ENCODE assay signal across 12 cellular contexts in the genomic region with DNA sequence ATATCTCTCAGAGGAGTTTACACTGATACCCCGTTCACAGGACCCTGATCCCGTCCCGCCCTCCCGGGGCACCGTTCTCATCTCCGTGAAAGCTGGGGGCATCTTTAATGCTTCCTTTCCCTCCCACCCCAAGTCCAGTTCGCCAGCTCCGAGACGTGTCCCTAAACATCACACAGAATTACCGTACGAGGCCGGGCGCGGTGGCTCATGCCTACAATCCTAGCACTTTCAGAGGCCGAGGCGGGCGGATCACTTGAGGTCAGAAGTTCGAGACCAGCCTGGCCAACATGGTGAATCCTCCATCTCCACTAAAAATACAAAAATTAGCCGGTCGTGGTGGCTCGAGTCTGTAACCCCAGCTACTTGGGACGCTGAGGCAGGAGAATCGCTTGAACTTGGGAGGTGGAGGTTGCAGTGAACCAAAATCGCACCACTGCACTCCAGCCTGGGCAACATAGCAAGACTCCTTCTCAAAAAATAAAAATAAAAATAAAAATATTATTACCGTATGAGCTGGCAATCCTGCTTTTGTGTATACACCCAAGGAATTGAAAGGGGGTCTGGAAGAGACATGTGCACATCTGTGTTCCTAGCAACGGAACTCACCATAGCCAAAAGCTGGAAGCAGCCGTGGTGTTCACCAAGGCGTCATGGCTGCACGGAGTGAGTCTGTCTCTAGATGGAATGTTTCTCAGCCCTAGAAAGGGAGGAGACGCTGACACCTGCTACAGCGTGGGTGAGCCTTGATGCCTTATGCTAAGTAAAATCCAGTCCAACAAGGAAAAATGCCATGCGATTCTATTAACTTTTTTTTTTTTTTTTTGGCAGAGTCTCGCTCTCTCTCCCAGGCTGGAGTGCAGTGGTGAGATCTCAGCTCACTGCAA. TPM values are rescaled to one million over a fixed set of nuclear protein-coding genes. Genes with fewer than 3 reads are reported as not detected.
A peak's percentile ranks its signal among the peaks of the same experiment; 100 is the strongest.
DNase-seq lines count a peak whose midpoint lies in the region; ATAC-seq and TF ChIP-seq lines count a peak whose summit lies in the region.
"Had no signal": no experiment of that assay in that cellular context is flagged by ENCODE, and none has a peak within 500 bp of the region (broad histone marks: within the 10 kb centered on the region; RNA-seq: fewer than 3 reads in every experiment).

No MANE protein-coding gene starts in this region.

- H3K4me1 Mint-ChIP-seq in dendritic cell treated with granulocyte-macrophage colony-stimulating factor and Interleukin-4, amounts not matched to agents 40 ng/mL and 50 ng/mL, for 4 days (ENCODE audit: low read depth) = peaks cover 24% of the 10 kb centered on the region
- peaks cover 2% of the 10 kb centered on the region for H3K4me1 Mint-ChIP-seq in mesothelial cell of epicardium

- intact Hi-C loops in dendritic cell treated with granulocyte-macrophage colony-stimulating factor and Interleukin-4, amounts not matched to agents 40 ng/mL and 50 ng/mL, for 4 days (cut with micrococcal nuclease) = no loop called here
- intact Hi-C loops in stomach (cut with DNase I; ENCODE audit: low total_unique reads) = no loop called here

- H3K4me3 ChIP-seq in HEK293 (ENCODE audit: low read depth, low read length) = no peak overlapping the region
- H3K4me3 ChIP-seq in stomach = peak overlapping the region; percentile 46 to 64 (median 48)
- H3K4me3 ChIP-seq: PC-9 had no signal

- 47 to 51% (median 48%) methylated on average over 31 to 33 of the region's 33 CpGs for WGBS in stomach, 5 donors

- CTCF ChIA-PET in HEK293 (lab: Yijun Ruan, JAX) = interaction anchor here (0.6 to 1.1 kb wide), 3 partner anchors 12 to 37 kb away, joined by 3 to 4 read pairs (median 3); no protein-coding TSS in a partner anchor

- POLR2A ChIA-PET in HEK293 (lab: Yijun Ruan, JAX) = no interaction called here

- H3K9me3 Mint-ChIP-seq in dendritic cell treated with granulocyte-macrophage colony-stimulating factor and Interleukin-4, amounts not matched to agents 40 ng/mL and 50 ng/mL, for 4 days = peaks cover 33% of the 10 kb centered on the region
- no peaks in the 10 kb centered on the region for H3K9me3 Mint-ChIP-seq in mesothelial cell of epicardium
- H3K9me3 Mint-ChIP-seq: HFFc6 had no signal

- no peak for ATAC-seq in HG02840 (IDR thresholded peaks at IDR 0.05; ENCODE audit: low FRiP score, unreplicated experiment)

- no peak for TF ChIP-seq EP300 in stomach (IDR thresholded peaks at IDR 0.05)

- no peaks in the 10 kb centered on the region for H3K36me3 Mint-ChIP-seq in dendritic cell treated with granulocyte-macrophage colony-stimulating factor and Interleukin-4, amounts not matched to agents 40 ng/mL and 50 ng/mL, for 4 days (ENCODE audit: low read depth)
- H3K36me3 Mint-ChIP-seq in mesothelial cell of epicardium = no peaks in the 10 kb centered on the region

- TF ChIP-seq CTCF in HEK293 (tag by site-specific recombination; IDR thresholded peaks at IDR 0.05) = no peak
- no peak for TF ChIP-seq CTCF in mesothelial cell of epicardium (IDR thresholded peaks at IDR 0.05; ENCODE audit: unreplicated experiment)
- TF ChIP-seq CTCF in stomach (IDR thresholded peaks at IDR 0.05) = no peak

- peak overlapping the region; percentile 64 for H3K4me3 Mint-ChIP-seq in dendritic cell treated with granulocyte-macrophage colony-stimulating factor and Interleukin-4, amounts not matched to agents 40 ng/mL and 50 ng/mL, for 4 days
- H3K4me3 Mint-ChIP-seq in mesothelial cell of epicardium = peak overlapping the region; percentile 68
- H3K4me3 Mint-ChIP-seq: HFFc6 had no signal

- peaks cover 0 to 89% (median 30%) of the 10 kb centered on the region in 3 donors for H3K27me3 ChIP-seq in stomach

- H3K36me3 ChIP-seq in HEK293 (ENCODE audit: control insufficient read depth in 2 of 2, insufficient read depth in 1 of 2, low read length in 2 of 2) (no peaks in the 10 kb centered on the region), stomach (no peaks in the 10 kb centered on the region)

- H3K27ac ChIP-seq in HEK293 (ENCODE audit: extremely low read depth, low read depth, low read length) (no peak overlapping the region), stomach (peak overlapping the region in 4 of 5 donors; percentile 35 to 79 (median 66))
- H3K27ac ChIP-seq: PC-9 had no signal

- H3K9me3 ChIP-seq in HEK293 (ENCODE audit: control insufficient read depth, insufficient read depth, low read depth, low read length) (no peaks in the 10 kb centered on the region), stomach (peaks cover 0 to 15% (median 13%) of the 10 kb centered on the region in 4 donors)

- no peak for DNase-seq in mesothelial cell of epicardium (ENCODE audit: low spot score in 2 of 2, unreplicated experiment in 2 of 2)
- DNase-seq in stomach = no peak
- no peak for DNase-seq in NCI-H82 treated with DMSO at 0.1 percent for 48 hours (lab: John Stamatoyannopoulos, UW; ENCODE audit: unreplicated experiment)
- no peak for DNase-seq in NCI-H187 (lab: John Stamatoyannopoulos, UW)
- no peak for DNase-seq in DMS53 treated with DMSO at 0.1 percent for 48 hours (lab: John Stamatoyannopoulos, UW; ENCODE audit: unreplicated experiment)
- DNase-seq: HFFc6, PC-9, T-helper 9 cell had no signal

- TF ChIP-seq POLR2A in stomach (IDR thresholded peaks at IDR 0.05) = no peak

- H3K27ac Mint-ChIP-seq in dendritic cell treated with granulocyte-macrophage colony-stimulating factor and Interleukin-4, amounts not matched to agents 40 ng/mL and 50 ng/mL, for 4 days = no peak overlapping the region
- no peak overlapping the region for H3K27ac Mint-ChIP-seq in mesothelial cell of epicardium
- H3K27ac Mint-ChIP-seq: HFFc6 had no signal

- H3K27me3 Mint-ChIP-seq in dendritic cell treated with granulocyte-macrophage colony-stimulating factor and Interleukin-4, amounts not matched to agents 40 ng/mL and 50 ng/mL, for 4 days = peaks cover 31% of the 10 kb centered on the region
- peaks cover 80% of the 10 kb centered on the region for H3K27me3 Mint-ChIP-seq in mesothelial cell of epicardium (ENCODE audit: low read depth)

- H3K4me1 ChIP-seq in HEK293 (ENCODE audit: control insufficient read depth, insufficient read depth, low read length) (no peaks in the 10 kb centered on the region), stomach (peaks cover 8 to 18% (median 13%) of the 10 kb centered on the region in 4 donors)

TF ChIP-seq in HEK293, 187 proteins besides CTCF, POLR2A, EP300 and RAD21:
- TF ChIP-seq, protein P1, sequence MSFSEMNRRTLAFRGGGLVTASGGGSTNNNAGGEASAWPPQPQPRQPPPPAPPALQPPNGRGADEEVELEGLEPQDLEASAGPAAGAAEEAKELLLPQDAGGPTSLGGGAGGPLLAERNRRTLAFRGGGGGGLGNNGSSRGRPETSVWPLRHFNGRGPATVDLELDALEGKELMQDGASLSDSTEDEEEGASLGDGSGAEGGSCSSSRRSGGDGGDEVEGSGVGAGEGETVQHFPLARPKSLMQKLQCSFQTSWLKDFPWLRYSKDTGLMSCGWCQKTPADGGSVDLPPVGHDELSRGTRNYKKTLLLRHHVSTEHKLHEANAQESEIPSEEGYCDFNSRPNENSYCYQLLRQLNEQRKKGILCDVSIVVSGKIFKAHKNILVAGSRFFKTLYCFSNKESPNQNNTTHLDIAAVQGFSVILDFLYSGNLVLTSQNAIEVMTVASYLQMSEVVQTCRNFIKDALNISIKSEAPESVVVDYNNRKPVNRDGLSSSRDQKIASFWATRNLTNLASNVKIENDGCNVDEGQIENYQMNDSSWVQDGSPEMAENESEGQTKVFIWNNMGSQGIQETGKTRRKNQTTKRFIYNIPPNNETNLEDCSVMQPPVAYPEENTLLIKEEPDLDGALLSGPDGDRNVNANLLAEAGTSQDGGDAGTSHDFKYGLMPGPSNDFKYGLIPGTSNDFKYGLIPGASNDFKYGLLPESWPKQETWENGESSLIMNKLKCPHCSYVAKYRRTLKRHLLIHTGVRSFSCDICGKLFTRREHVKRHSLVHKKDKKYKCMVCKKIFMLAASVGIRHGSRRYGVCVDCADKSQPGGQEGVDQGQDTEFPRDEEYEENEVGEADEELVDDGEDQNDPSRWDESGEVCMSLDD (tag by site-specific recombination; IDR thresholded peaks at IDR 0.05) = no peak
- TF ChIP-seq ZNF121 (tag by site-specific recombination; IDR thresholded peaks at IDR 0.05) = 0 out of 2 replicates have a peak, but pooled peaks have one; percentile 13

RNA-seq across cellular contexts. Expression of gene ABO, which starts 1.2 kb away (rescaled TPM):
- total RNA-seq in mesothelial cell of epicardium = 2.0 to 3.2 TPM (median 2.3 TPM) in 3 replicates
- total RNA-seq in stomach = 10 to 100 TPM in 2 of 5 donors, 1 to 10 TPM in 2, under 1 TPM in 1; 0.72 to 67.1 (median 4.8) TPM
- 10 to 100 TPM in 1 of 3 donors, 1 to 10 TPM in 2; 1.6 to 11.0 (median 3.4) TPM for polyA plus RNA-seq in stomach
- total RNA-seq: HFFc6 had no signal
- polyA plus RNA-seq: keratinocyte had no signal

RNA-seq across cellular contexts. Expression of gene SURF6, which starts 59.7 kb away (rescaled TPM):
- total RNA-seq in mesothelial cell of epicardium (22.8 to 25.6 TPM (median 24.9 TPM) in 3 replicates), stomach (100 to 1,000 TPM in 1 of 5 donors, 10 to 100 TPM in 3, 1 to 10 TPM in 1; 2.9 to 138 (median 20.1) TPM)
- 10 to 100 TPM; 13.0 to 14.8 (median 13.4) TPM for polyA plus RNA-seq in stomach
